Comparison of ENCODE assay signal across 19 cellular contexts in genomic region chr1:47758341-47759237, GRCh38.
A peak's percentile ranks its signal among the peaks of the same experiment; 100 is the strongest.
DNase-seq lines count a peak whose midpoint lies in the region; ATAC-seq and TF ChIP-seq lines count a peak whose summit lies in the region.
"Had no signal": no experiment of that assay in that cellular context is flagged by ENCODE, and none has a peak within 500 bp of the region (broad histone marks: within the 10 kb centered on the region; RNA-seq: fewer than 3 reads in every experiment).

No MANE protein-coding gene starts in this region.

- H3K27ac ChIP-seq in heart left ventricle (peak overlapping the region in 1 of 12 donors; percentile 11), right atrium auricular region (no peak overlapping the region), WERI-Rb-1 (no peak overlapping the region)
- no peak overlapping the region for H3K27ac ChIP-seq in CD8-positive, alpha-beta T cell (ENCODE audit: low read depth, low read length)
- H3K27ac ChIP-seq: parathyroid adenoma had no signal

- ATAC-seq in heart left ventricle: peak in 2 of 4 donors; percentile 60 to 63
- ATAC-seq in CD8-positive, alpha-beta T cell: no peak
- ATAC-seq: naive thymus-derived CD4-positive, alpha-beta T cell had no signal

- peaks cover 23% of the 10 kb centered on the region for H3K27me3 Mint-ChIP-seq in type B pancreatic cell
- H3K27me3 Mint-ChIP-seq in CD8-positive, alpha-beta T cell (ENCODE audit: low read depth): peaks cover 25% of the 10 kb centered on the region

- H3K36me3 Mint-ChIP-seq in type B pancreatic cell: no peaks in the 10 kb centered on the region
- H3K36me3 Mint-ChIP-seq in CD8-positive, alpha-beta T cell: no peaks in the 10 kb centered on the region
- H3K36me3 Mint-ChIP-seq: naive thymus-derived CD4-positive, alpha-beta T cell had no signal

- TF ChIP-seq CTCF in heart left ventricle (IDR thresholded peaks at IDR 0.05): no peak
- TF ChIP-seq CTCF in right atrium auricular region (IDR thresholded peaks at IDR 0.05): no peak
- TF ChIP-seq CTCF in cardiac fibroblast (IDR thresholded peaks at IDR 0.05; ENCODE audit: low read depth, low read length): no peak
- no peak for TF ChIP-seq CTCF in type B pancreatic cell (conservative IDR thresholded peaks at IDR 0.05)
- no peak for TF ChIP-seq CTCF in WERI-Rb-1 (IDR thresholded peaks at IDR 0.05; ENCODE audit: low read depth, low read length)
- no peak for TF ChIP-seq CTCF in CD8-positive, alpha-beta T cell (IDR thresholded peaks at IDR 0.05)

- WGBS in heart left ventricle, 4 donors: 47 to 67% (median 64%) methylated on average over 17 to 20 of the region's 20 CpGs

- DNase-seq in heart left ventricle (peak in 3 of 5 donors; percentile 36 to 60 (median 39)), right atrium auricular region (ENCODE audit: low spot score) (no peak), cardiac fibroblast (ENCODE audit: low read depth in 2 of 2) (peak; percentile 13 to 44), left kidney (ENCODE audit: low read depth, low spot score) (peak; percentile 33), type B pancreatic cell (ENCODE audit: extremely low spot score, unreplicated experiment) (peak; percentile 48), WERI-Rb-1 (no peak), DMS 273 (lab: John Stamatoyannopoulos, UW; ENCODE audit: unreplicated experiment) (no peak)
- DNase-seq in CD8-positive, alpha-beta T cell: no peak
- DNase-seq: activated CD4-positive, CD25-positive, alpha-beta regulatory T cell treated with anti-CD3 and anti-CD28 coated beads, Interleukin-2, amount 50 U/mL, for 72 hours; central memory CD4-positive, alpha-beta T cell; glutamatergic neuron; MV-4-11; naive thymus-derived CD4-positive, alpha-beta T cell; NCI-H2029 treated with DMSO at 0.1 percent for 48 hours; stimulated activated CD4-positive, alpha-beta T cell treated with anti-CD3 and anti-CD28 coated beads, Interleukin-4, amount 100 ng/mL, for 4 hours; T1000 had no signal

- intact Hi-C loops in heart left ventricle (cut with DNase I): loop anchor here in 1 of 10 donors (10.0 kb wide), 1 partner anchor 56 kb away; no protein-coding TSS in a partner anchor
- intact Hi-C loops in CD8-positive, alpha-beta T cell (cut with DNase I, micrococcal nuclease): no loop called here

- no peak overlapping the region for H3K27ac Mint-ChIP-seq in type B pancreatic cell
- H3K27ac Mint-ChIP-seq in CD8-positive, alpha-beta T cell: no peak overlapping the region
- H3K27ac Mint-ChIP-seq: activated T-helper 1 cell treated with anti-CD3 and anti-CD28 coated beads, Interleukin-12 subunit alpha, Interleukin-12 subunit beta, Interleukin-2, Interleukin-4 antibody, amounts not matched to agents 30 ng/mL and 10 ng/mL and 1 ng/mL, durations not matched to agents 14 hours and 24 hours and 36 hours; naive thymus-derived CD4-positive, alpha-beta T cell had no signal

- H3K27me3 ChIP-seq in heart left ventricle: peaks cover 0 to 6% (median 0%) of the 10 kb centered on the region in 9 donors
- H3K27me3 ChIP-seq in right atrium auricular region: no peaks in the 10 kb centered on the region
- no peaks in the 10 kb centered on the region for H3K27me3 ChIP-seq in WERI-Rb-1 (ENCODE audit: insufficient read depth, low read depth, severe bottlenecking)
- H3K27me3 ChIP-seq in CD8-positive, alpha-beta T cell (ENCODE audit: insufficient read depth, low read length): no peaks in the 10 kb centered on the region

- H3K36me3 ChIP-seq in heart left ventricle: no peaks in the 10 kb centered on the region
- H3K36me3 ChIP-seq in right atrium auricular region: no peaks in the 10 kb centered on the region
- H3K36me3 ChIP-seq in WERI-Rb-1: no peaks in the 10 kb centered on the region
- H3K36me3 ChIP-seq in CD8-positive, alpha-beta T cell (ENCODE audit: insufficient read depth, low read length): no peaks in the 10 kb centered on the region

- H3K4me1 ChIP-seq in heart left ventricle (peaks cover 0 to 9% (median 0%) of the 10 kb centered on the region in 12 donors), right atrium auricular region (peaks cover 0 to 42% of the 10 kb centered on the region in 2 donors)
- H3K4me1 ChIP-seq in CD8-positive, alpha-beta T cell (ENCODE audit: insufficient read depth, low read length): no peaks in the 10 kb centered on the region
- H3K4me1 ChIP-seq: parathyroid adenoma had no signal

- no peaks in the 10 kb centered on the region for H3K9me3 Mint-ChIP-seq in type B pancreatic cell
- H3K9me3 Mint-ChIP-seq in CD8-positive, alpha-beta T cell: no peaks in the 10 kb centered on the region
- H3K9me3 Mint-ChIP-seq: activated T-helper 1 cell treated with anti-CD3 and anti-CD28 coated beads, Interleukin-12 subunit alpha, Interleukin-12 subunit beta, Interleukin-2, Interleukin-4 antibody, amounts not matched to agents 30 ng/mL and 10 ng/mL and 1 ng/mL, durations not matched to agents 14 hours and 24 hours and 36 hours; naive thymus-derived CD4-positive, alpha-beta T cell had no signal

- H3K4me3 ChIP-seq in heart left ventricle (no peak overlapping the region), right atrium auricular region (no peak overlapping the region), cardiac fibroblast (replicated peaks in 1 of 2; ENCODE audit: low read depth in 2 of 2, low read length in 2 of 2) (no peak overlapping the region), WERI-Rb-1 (ENCODE audit: low read depth, low read length) (no peak overlapping the region)
- no peak overlapping the region for H3K4me3 ChIP-seq in CD8-positive, alpha-beta T cell (ENCODE audit: low read depth, low read length)
- H3K4me3 ChIP-seq: smooth muscle cell had no signal

- H3K4me3 Mint-ChIP-seq in type B pancreatic cell: no peak overlapping the region
- H3K4me3 Mint-ChIP-seq in CD8-positive, alpha-beta T cell: no peak overlapping the region
- H3K4me3 Mint-ChIP-seq: activated T-helper 1 cell treated with anti-CD3 and anti-CD28 coated beads, Interleukin-12 subunit alpha, Interleukin-12 subunit beta, Interleukin-2, Interleukin-4 antibody, amounts not matched to agents 30 ng/mL and 10 ng/mL and 1 ng/mL, durations not matched to agents 14 hours and 24 hours and 36 hours; naive thymus-derived CD4-positive, alpha-beta T cell had no signal

- no peaks in the 10 kb centered on the region for H3K9me3 ChIP-seq in heart left ventricle
- no peaks in the 10 kb centered on the region for H3K9me3 ChIP-seq in right atrium auricular region
- H3K9me3 ChIP-seq in WERI-Rb-1 (ENCODE audit: severe bottlenecking): no peaks in the 10 kb centered on the region
- no peaks in the 10 kb centered on the region for H3K9me3 ChIP-seq in CD8-positive, alpha-beta T cell (ENCODE audit: low read length)

- H3K4me1 Mint-ChIP-seq in type B pancreatic cell (ENCODE audit: unreplicated experiment): peaks cover 24% of the 10 kb centered on the region
- no peaks in the 10 kb centered on the region for H3K4me1 Mint-ChIP-seq in CD8-positive, alpha-beta T cell (ENCODE audit: low read depth)
- H3K4me1 Mint-ChIP-seq: naive thymus-derived CD4-positive, alpha-beta T cell had no signal

- CTCF ChIA-PET in CD8-positive, alpha-beta T cell (lab: Charles Lee): interaction anchor here (0.9 kb wide), 1 partner anchor 27 kb away, joined by 3 read pairs; no protein-coding TSS in a partner anchor

- no peak for TF ChIP-seq POLR2A in heart left ventricle (IDR thresholded peaks at IDR 0.05)

- POLR2A ChIA-PET in CD8-positive, alpha-beta T cell (lab: Charles Lee): no interaction called here

Comparison
In these comparisons a context has a peak if more than half of its experiments do, and no peak if none do; other contexts are left out.
1. DNase-seq: peak in heart left ventricle (3 of 5), cardiac fibroblast (2 of 2), left kidney (single experiment) and type B pancreatic cell (single experiment); none in right atrium auricular region (single experiment), WERI-Rb-1 (single experiment), CD8-positive, alpha-beta T cell (0 of 7) and DMS 273 (single experiment).